In genomic region chr11:640021-640706, GRCh38 we compare ENCODE assay signal across 12 cellular contexts.
DNase-seq lines count a peak whose midpoint lies in the region; ATAC-seq and TF ChIP-seq lines count a peak whose summit lies in the region.
"Had no signal": no experiment of that assay in that cellular context is flagged by ENCODE, and none has a peak within 500 bp of the region (broad histone marks: within the 10 kb centered on the region; RNA-seq: fewer than 3 reads in every experiment).

No MANE protein-coding gene starts in this region.

- peak overlapping the region in 4 of 10 experiments; percentile 10 to 44 (median 26); a peak in 5 of 20 replicates for H3K4me3 ChIP-seq in BLaER1 treated with 17β-estradiol and CSF1 and Interleukin-3, amounts not matched to agents 10 nM and 100 nM
- peak overlapping the region; percentile 26; the same call in 1 of the 2 replicates for H3K4me3 ChIP-seq in iPS-20b (ENCODE audit: low read length)
- H3K4me3 ChIP-seq: ovary had no signal

- peak overlapping the region in 7 of 11 experiments; percentile 16 to 61 (median 33); a peak in 10 of 22 replicates for H3K9ac ChIP-seq in BLaER1 treated with 17β-estradiol and CSF1 and Interleukin-3, amounts not matched to agents 10 nM and 100 nM
- no peak overlapping the region for H3K9ac ChIP-seq in iPS-20b (ENCODE audit: low read depth, low read length)

- peaks cover 63 to 100% (median 86%) of the 10 kb centered on the region in 11 experiments for H4K20me1 ChIP-seq in BLaER1 treated with 17β-estradiol and CSF1 and Interleukin-3, amounts not matched to agents 10 nM and 100 nM

- no peak for TF ChIP-seq CTCF in RWPE1 (conservative IDR thresholded peaks at IDR 0.05; ENCODE audit: low read depth)

- peaks cover 45 to 64% (median 54%) of the 10 kb centered on the region in 11 experiments for H3K27me3 ChIP-seq in BLaER1 treated with 17β-estradiol and CSF1 and Interleukin-3, amounts not matched to agents 10 nM and 100 nM
- H3K27me3 ChIP-seq in iPS-20b (ENCODE audit: insufficient read depth, low read length), result peaks cover 63% of the 10 kb centered on the region
- H3K27me3 ChIP-seq: ovary had no signal

- CTCF ChIA-PET in RWPE1 (lab: Yijun Ruan, JAX), result interaction anchor here (0.6 kb wide), 1 partner anchor 133 kb away, joined by 4 read pairs; no protein-coding TSS in a partner anchor

- no peak for ATAC-seq in HG02588 (IDR thresholded peaks at IDR 0.05; ENCODE audit: unreplicated experiment)
- no peak for ATAC-seq in HG03442 (IDR thresholded peaks at IDR 0.05; ENCODE audit: unreplicated experiment)
- ATAC-seq: activated CD8-positive, alpha-beta memory T cell treated with anti-CD3 and anti-CD28 coated beads, Interleukin-2, amount 10 ng/mL, durations not matched to agents 7 days and 5 days; left ventricle myocardium superior; PC-3 had no signal

- H3K36me3 ChIP-seq in BLaER1 treated with 17β-estradiol and CSF1 and Interleukin-3, amounts not matched to agents 10 nM and 100 nM, result peaks cover 19 to 52% (median 36%) of the 10 kb centered on the region in 11 experiments; a peak in 21 of 22 replicates
- no peaks in the 10 kb centered on the region for H3K36me3 ChIP-seq in iPS-20b (ENCODE audit: insufficient read depth, low read depth, low read length)
- H3K36me3 ChIP-seq: ovary had no signal

- no peak overlapping the region for H3K27ac ChIP-seq in BLaER1 treated with 17β-estradiol and CSF1 and Interleukin-3, amounts not matched to agents 10 nM and 100 nM
- H3K27ac ChIP-seq in RWPE1 (peak overlapping the region; percentile 68), iPS-20b (ENCODE audit: low read length) (no peak overlapping the region)
- H3K27ac ChIP-seq: ovary had no signal

- H3K4me1 ChIP-seq in BLaER1 treated with 17β-estradiol and CSF1 and Interleukin-3, amounts not matched to agents 10 nM and 100 nM, result peaks cover 11 to 37% (median 24%) of the 10 kb centered on the region in 10 experiments
- peaks cover 4% of the 10 kb centered on the region; the same call in 1 of the 2 replicates for H3K4me1 ChIP-seq in iPS-20b (ENCODE audit: insufficient read depth, low read length)

- H3K9me3 ChIP-seq in BLaER1 treated with 17β-estradiol and CSF1 and Interleukin-3, amounts not matched to agents 10 nM and 100 nM (replicated peaks in 1 of 11), result no peaks in the 10 kb centered on the region
- H3K9me3 ChIP-seq in iPS-20b (ENCODE audit: insufficient read depth, low read depth, low read length), result no peaks in the 10 kb centered on the region
- H3K9me3 ChIP-seq: ovary had no signal

- POLR2A ChIA-PET in RWPE1 (lab: Yijun Ruan, JAX; ENCODE audit: low non-redundant PET), result no interaction called here

- DNase-seq in RWPE1 (ENCODE audit: low spot score), result no peak
- DNase-seq in NCI-H2081 (lab: John Stamatoyannopoulos, UW), result no peak
- DNase-seq: activated CD8-positive, alpha-beta memory T cell treated with anti-CD3 and anti-CD28 coated beads, Interleukin-2, amount 10 ng/mL, durations not matched to agents 7 days and 5 days; left ventricle myocardium superior; NCI-H226; ovary; PC-3; stimulated activated CD4-positive, alpha-beta T cell treated with anti-CD3 and anti-CD28 coated beads, Interleukin-15, amount 100 ng/mL, for 24 hours had no signal

- H3K4me2 ChIP-seq in BLaER1 treated with 17β-estradiol and CSF1 and Interleukin-3, amounts not matched to agents 10 nM and 100 nM, result peak overlapping the region; percentile 72 to 92 (median 85)
